Comparison of ENCODE assay signal across 21 cellular contexts in genomic region chr3:54931182-54931581, GRCh38. TPM values are rescaled to one million over a fixed set of nuclear protein-coding genes. Genes with fewer than 3 reads are reported as not detected.
DNase-seq lines count a peak whose midpoint lies in the region; ATAC-seq lines count a peak whose summit lies in the region.
"Had no signal": no experiment of that assay in that cellular context is flagged by ENCODE, and none has a peak within 500 bp of the region (broad histone marks: within the 10 kb centered on the region; RNA-seq: fewer than 3 reads in every experiment).

No MANE protein-coding gene starts in this region.

- DNase-seq in NCI-H2227 treated with DMSO at 0.1 percent for 48 hours (lab: John Stamatoyannopoulos, UW) (peak; percentile 28), anterior cingulate cortex (lab: John Stamatoyannopoulos, UW) (peak in 49 of 58 donors; percentile 3 to 88 (median 43)), inferior parietal cortex (ENCODE audit: extremely low spot score) (peak; percentile 74), retina (peak; percentile 41), GM23248 (no peak), Right ventricle myocardium superior (no peak)
- no peak for DNase-seq in activated CD4-positive, alpha-beta T cell treated with anti-CD3 and anti-CD28 coated beads for 48 hours
- DNase-seq: activated CD8-positive, alpha-beta T cell treated with anti-CD3 and anti-CD28 coated beads, Interleukin-2, amount 10 ng/mL, durations not matched to agents 7 days and 5 days; activated naive CD8-positive, alpha-beta T cell treated with anti-CD3 and anti-CD28 coated beads for 36 hours; activated T-cell treated with anti-CD3 and anti-CD28 coated beads, Interleukin-2, amount 50 U/mL, for 72 hours; AML-193; effector memory CD4-positive, alpha-beta T cell; HFFc6; left lung; NCI-H2081; NCI-H526; stimulated activated CD4-positive, alpha-beta T cell treated with anti-CD3 and anti-CD28 coated beads, Interleukin-4, amount 100 ng/mL, for 4 hours; SW 1271 had no signal

- no peak overlapping the region for H3K4me3 ChIP-seq in GM23248
- H3K4me3 ChIP-seq: cardiac muscle cell, left lung, smooth muscle cell had no signal

- WGBS in GM23248 (ENCODE audit: low coverage in 1 of 2, low lambda C conversion rate in 2 of 2, missing lambda C conversion rate in 2 of 2), 2 experiments, result 46 to 47% methylated on average over 4 of the region's 4 CpGs

- no peaks in the 10 kb centered on the region for H3K36me3 ChIP-seq in GM23248 (ENCODE audit: low read depth)
- H3K36me3 ChIP-seq: cardiac muscle cell, left lung had no signal

- in situ Hi-C loops in GM23248 (cut with MboI), result no loop called here

- no peak overlapping the region for H2AFZ ChIP-seq in GM23248

- no peaks in the 10 kb centered on the region for H3K4me1 ChIP-seq in GM23248 (ENCODE audit: insufficient read depth)
- H3K4me1 ChIP-seq: left lung had no signal

- no peak overlapping the region for H3K9ac ChIP-seq in GM23248

- H4K20me1 ChIP-seq in GM23248 (ENCODE audit: insufficient read depth), result no peaks in the 10 kb centered on the region

- no peaks in the 10 kb centered on the region for H3K79me2 ChIP-seq in GM23248 (ENCODE audit: insufficient read depth)

- H3K9me2 ChIP-seq in GM23248 (ENCODE audit: insufficient read depth), result no peaks in the 10 kb centered on the region

- no peak overlapping the region for H3K27ac ChIP-seq in GM23248
- H3K27ac ChIP-seq: cardiac muscle cell, left lung had no signal

- H3F3A ChIP-seq in GM23248 (ENCODE audit: insufficient read depth), result no peaks in the 10 kb centered on the region

- no peak overlapping the region for H3K4me2 ChIP-seq in GM23248 (ENCODE audit: unreplicated experiment)
- H3K4me2 ChIP-seq: smooth muscle cell had no signal

- intact Hi-C loops in Right ventricle myocardium superior (cut with DNase I), result no loop called here

- no peak for ATAC-seq in Right ventricle myocardium superior (ENCODE audit: poor library complexity)
- ATAC-seq: activated CD8-positive, alpha-beta T cell treated with anti-CD3 and anti-CD28 coated beads, Interleukin-2, amount 10 ng/mL, durations not matched to agents 7 days and 5 days; activated T-cell treated with anti-CD3 and anti-CD28 coated beads, Interleukin-2, amount 50 U/mL, for 72 hours; left lung had no signal

- H3K27me3 ChIP-seq in GM23248 (replicated peaks; ENCODE audit: insufficient read depth), result no peaks in the 10 kb centered on the region
- H3K27me3 ChIP-seq: cardiac muscle cell, left lung had no signal

- no peaks in the 10 kb centered on the region for H3K9me3 ChIP-seq in GM23248 (ENCODE audit: low read depth)
- H3K9me3 ChIP-seq: left lung had no signal

RNA-seq across cellular contexts. Expression of gene LRTM1, which starts 3.3 kb away (rescaled TPM):
- not detected in 2 replicates for total RNA-seq in GM23248 (2014; rRNA removed; shearing (Covaris generic))
- polyA plus RNA-seq in GM23248 (2016; fragmentation: Nextera tagmentation; extraction: Ambion mirVana), result not detected in 2 replicates
- total RNA-seq in Right ventricle myocardium superior, result not detected
- total RNA-seq: activated CD8-positive, alpha-beta T cell treated with anti-CD3 and anti-CD28 coated beads, Interleukin-2, amount 10 ng/mL, durations not matched to agents 7 days and 5 days; activated naive CD8-positive, alpha-beta T cell treated with anti-CD3 and anti-CD28 coated beads for 36 hours; activated T-cell treated with anti-CD3 and anti-CD28 coated beads, Interleukin-2, amount 50 U/mL, for 72 hours; cardiac muscle cell; HFFc6; left lung; progenitor cell of endocrine pancreas; smooth muscle cell had no signal
- polyA plus RNA-seq: smooth muscle cell had no signal

Comparison
In these comparisons a context has a peak if more than half of its experiments do, and no peak if none do; other contexts are left out.
1. DNase-seq: peak in NCI-H2227 treated with DMSO at 0.1 percent for 48 hours (single experiment), anterior cingulate cortex (49 of 58), inferior parietal cortex (single experiment) and retina (single experiment); none in GM23248 (single experiment), Right ventricle myocardium superior (single experiment) and activated CD4-positive, alpha-beta T cell treated with anti-CD3 and anti-CD28 coated beads for 48 hours (single experiment).